ENCODE assay signal across 1 cellular context in genomic region chr16:65698943-65699342, GRCh38.
TF ChIP-seq lines count a peak whose summit lies in the region.

No MANE protein-coding gene starts in this region.

TF ChIP-seq in GM23338, 12 proteins besides CTCF, POLR2A, EP300 and RAD21 (continued from another document):
- TF ChIP-seq ETS1 (IDR thresholded peaks at IDR 0.05) (no peak), EZH2 (IDR thresholded peaks at IDR 0.05; ENCODE audit: low read depth, unreplicated experiment) (no peak), ZNF114 (CRISPR knock-in tag; IDR thresholded peaks at IDR 0.05) (no peak), EZH2phosphoT487 (IDR thresholded peaks at IDR 0.05; ENCODE audit: unreplicated experiment) (no peak), JUNB (IDR thresholded peaks at IDR 0.05; ENCODE audit: unreplicated experiment) (no peak), REST (IDR thresholded peaks at IDR 0.05; ENCODE audit: unreplicated experiment) (no peak)
